ENCODE assay signal across 12 cellular contexts in genomic region chr2:23584054-23584745, GRCh38.
A peak's percentile ranks its signal among the peaks of the same experiment; 100 is the strongest.
DNase-seq lines count a peak whose midpoint lies in the region; ATAC-seq lines count a peak whose summit lies in the region.
"Had no signal": no experiment of that assay in that cellular context is flagged by ENCODE, and none has a peak within 500 bp of the region (broad histone marks: within the 10 kb centered on the region; RNA-seq: fewer than 3 reads in every experiment).

No MANE protein-coding gene starts in this region.

- no peak overlapping the region for H3K27ac Mint-ChIP-seq in activated CD8-positive, alpha-beta memory T cell treated with anti-CD3 and anti-CD28 coated beads, Interleukin-2, amount 10 ng/mL, durations not matched to agents 7 days and 5 days

- peak; percentile 85 for DNase-seq in COLO668 (lab: John Stamatoyannopoulos, UW; ENCODE audit: unreplicated experiment)
- peak; percentile 79 for DNase-seq in NCI-H146 (lab: John Stamatoyannopoulos, UW)
- DNase-seq in NCI-H774 (lab: John Stamatoyannopoulos, UW), result peak; percentile 57
- DNase-seq in neuronal stem cell (ENCODE audit: low spot score), result no peak
- no peak for DNase-seq in cerebellum (ENCODE audit: low spot score)
- no peak for DNase-seq in activated CD8-positive, alpha-beta memory T cell treated with anti-CD3 and anti-CD28 coated beads, Interleukin-2, amount 10 ng/mL, durations not matched to agents 7 days and 5 days
- DNase-seq: activated effector memory CD4-positive, alpha-beta T cell treated with Interleukin-2 at 50 U/mL for 16 hours; hippocampal formation; OCI-M1; stimulated activated CD4-positive, alpha-beta T cell treated with anti-CD3 and anti-CD28 coated beads, Interleukin-1b, Interleukin-23, amount 100 ng/mL, for 48 hours had no signal

- H3K79me1 ChIP-seq in neuronal stem cell (ENCODE audit: low read depth, low read length), result no peaks in the 10 kb centered on the region

- no peak overlapping the region for H2BK12ac ChIP-seq in neuronal stem cell (ENCODE audit: low read length)

- H2BK15ac ChIP-seq in neuronal stem cell (ENCODE audit: low read length), result no peak overlapping the region

- H3K36me3 ChIP-seq in neuronal stem cell (replicated peaks in 1 of 2; ENCODE audit: control insufficient read depth in 2 of 2, insufficient read depth in 2 of 2, low read length in 2 of 2), result no peaks in the 10 kb centered on the region

- H3K27me3 Mint-ChIP-seq in activated CD8-positive, alpha-beta memory T cell treated with anti-CD3 and anti-CD28 coated beads, Interleukin-2, amount 10 ng/mL, durations not matched to agents 7 days and 5 days, result no peaks in the 10 kb centered on the region

- no peak overlapping the region for H4K91ac ChIP-seq in neuronal stem cell (ENCODE audit: low read depth, low read length, poor library complexity)

- no peak overlapping the region for H3K4me2 ChIP-seq in neuronal stem cell (ENCODE audit: insufficient read depth, low read length, poor library complexity, severe bottlenecking)

- H3K9ac ChIP-seq in neuronal stem cell (ENCODE audit: low read depth, low read length, poor library complexity), result no peak overlapping the region

- no peak overlapping the region for H3K14ac ChIP-seq in neuronal stem cell (ENCODE audit: low read length)

- peaks cover 9 to 15% of the 10 kb centered on the region in 2 donors for H3K4me1 ChIP-seq in neuronal stem cell (ENCODE audit: control insufficient read depth in 2 of 2, insufficient read depth in 1 of 2, low read depth in 1 of 2, low read length in 2 of 2)

- ATAC-seq in GM18907 (IDR thresholded peaks at IDR 0.05; ENCODE audit: unreplicated experiment), result no peak
- ATAC-seq in GM19023 (IDR thresholded peaks at IDR 0.05; ENCODE audit: unreplicated experiment), result no peak
- ATAC-seq in activated CD8-positive, alpha-beta memory T cell treated with anti-CD3 and anti-CD28 coated beads, Interleukin-2, amount 10 ng/mL, durations not matched to agents 7 days and 5 days, result no peak

- no peak overlapping the region for H2BK120ac ChIP-seq in neuronal stem cell (ENCODE audit: low read depth, low read length)

- H2AK5ac ChIP-seq in neuronal stem cell (ENCODE audit: low read depth, low read length), result no peak overlapping the region

- H3K27ac ChIP-seq in neuronal stem cell (replicated peaks; ENCODE audit: low read length), result no peak overlapping the region

- peak overlapping the region; percentile 34 for H3K18ac ChIP-seq in neuronal stem cell (ENCODE audit: low read length)

- H3K4ac ChIP-seq in neuronal stem cell (ENCODE audit: low read length), result no peak overlapping the region

- no peak overlapping the region for H2AFZ ChIP-seq in neuronal stem cell (ENCODE audit: low read length)

- no peaks in the 10 kb centered on the region for H3K4me1 Mint-ChIP-seq in activated CD8-positive, alpha-beta memory T cell treated with anti-CD3 and anti-CD28 coated beads, Interleukin-2, amount 10 ng/mL, durations not matched to agents 7 days and 5 days

- no peaks in the 10 kb centered on the region for H3K36me3 Mint-ChIP-seq in activated CD8-positive, alpha-beta memory T cell treated with anti-CD3 and anti-CD28 coated beads, Interleukin-2, amount 10 ng/mL, durations not matched to agents 7 days and 5 days

- no peak overlapping the region for H3K23ac ChIP-seq in neuronal stem cell (ENCODE audit: low read depth, low read length, poor library complexity)

- CTCF ChIA-PET in activated CD8-positive, alpha-beta memory T cell treated with anti-CD3 and anti-CD28 coated beads, Interleukin-2, amount 10 ng/mL, durations not matched to agents 7 days and 5 days (lab: Charles Lee), result no interaction called here

- no CpG with 5 or more reads among the region's 17 CpGs for WGBS in neuronal stem cell (ENCODE audit: extremely low coverage in 2 of 2, insufficient read length in 2 of 2, insufficient replicate concordance in 1 of 2), 2 donors

- no peak overlapping the region for H2BK5ac ChIP-seq in neuronal stem cell (ENCODE audit: low read length)

- H3K4me3 ChIP-seq in neuronal stem cell (ENCODE audit: low read length in 2 of 2), result no peak overlapping the region

- H3K9me3 Mint-ChIP-seq in activated CD8-positive, alpha-beta memory T cell treated with anti-CD3 and anti-CD28 coated beads, Interleukin-2, amount 10 ng/mL, durations not matched to agents 7 days and 5 days (ENCODE audit: low read depth), result no peaks in the 10 kb centered on the region

- no peaks in the 10 kb centered on the region for H3K9me3 ChIP-seq in neuronal stem cell (replicated peaks in 1 of 2; ENCODE audit: control insufficient read depth in 2 of 2, insufficient read depth in 1 of 2, low read depth in 1 of 2, low read length in 2 of 2)

- H3K4me3 Mint-ChIP-seq in activated CD8-positive, alpha-beta memory T cell treated with anti-CD3 and anti-CD28 coated beads, Interleukin-2, amount 10 ng/mL, durations not matched to agents 7 days and 5 days, result no peak overlapping the region

- no peak overlapping the region for H4K8ac ChIP-seq in neuronal stem cell (ENCODE audit: low read depth, low read length)

- no peaks in the 10 kb centered on the region for H3K27me3 ChIP-seq in neuronal stem cell (ENCODE audit: control insufficient read depth in 3 of 3, insufficient read depth in 3 of 3, low read depth in 1 of 3, low read length in 3 of 3)

Comparison
In these comparisons a context has a peak if more than half of its experiments do, and no peak if none do; other contexts are left out.
1. DNase-seq: peak in COLO668 (single experiment), NCI-H146 (single experiment) and NCI-H774 (single experiment); none in neuronal stem cell (single experiment), cerebellum (single experiment) and activated CD8-positive, alpha-beta memory T cell treated with anti-CD3 and anti-CD28 coated beads, Interleukin-2, amount 10 ng/mL, durations not matched to agents 7 days and 5 days (single experiment).